ENCODE assay signal across 12 cellular contexts in genomic region chr18:37391698-37392548, GRCh38.
DNase-seq lines count a peak whose midpoint lies in the region; ATAC-seq, FAIRE-seq and TF ChIP-seq lines count a peak whose summit lies in the region.
"Had no signal": no experiment of that assay in that cellular context is flagged by ENCODE, and none has a peak within 500 bp of the region (broad histone marks: within the 10 kb centered on the region; RNA-seq: fewer than 3 reads in every experiment).

No MANE protein-coding gene starts in this region.

- no peak overlapping the region for H3K4me3 Mint-ChIP-seq in mesothelial cell of epicardium
- H3K4me3 Mint-ChIP-seq: activated naive CD8-positive, alpha-beta T cell had no signal

- H3K23me2 ChIP-seq in H1 (ENCODE audit: low read depth, low read length): peaks cover 2% of the 10 kb centered on the region; the same call in 1 of the 2 replicates

- no peak for FAIRE-seq in H1 (lab: Jason Lieb, UNC)
- FAIRE-seq: HepG2 had no signal

- H3K9me3 ChIP-seq in H1 (ENCODE audit: insufficient read depth in 2 of 2, low read depth in 1 of 2, low read length in 1 of 2): peaks cover 10 to 13% of the 10 kb centered on the region in 2 experiments; a peak in 3 of 4 replicates
- peaks cover 0 to 17% (median 0%) of the 10 kb centered on the region in 3 donors for H3K9me3 ChIP-seq in gastroesophageal sphincter

- no peak overlapping the region for H3K14ac ChIP-seq in H1 (ENCODE audit: insufficient read length)

- H3K36me3 Mint-ChIP-seq in mesothelial cell of epicardium: no peaks in the 10 kb centered on the region
- H3K36me3 Mint-ChIP-seq: activated naive CD8-positive, alpha-beta T cell had no signal

- no peak for DNase-seq in H1 (ENCODE audit: low read depth in 1 of 2, low spot score in 2 of 2)
- no peak for DNase-seq in SKM-1 (lab: John Stamatoyannopoulos, UW; ENCODE audit: unreplicated experiment)
- no peak for DNase-seq in mesothelial cell of epicardium (ENCODE audit: low spot score in 2 of 2, unreplicated experiment in 2 of 2)
- no peak for DNase-seq in EL
- DNase-seq: midbrain, NCI-H1417 had no signal

- H2BK120ac ChIP-seq in H1 (replicated peaks; ENCODE audit: low read depth, low read length): no peak overlapping the region

- H3K27me3 Mint-ChIP-seq in mesothelial cell of epicardium (ENCODE audit: low read depth): peaks cover 56% of the 10 kb centered on the region

- peaks cover 0 to 2% of the 10 kb centered on the region in 2 experiments for H4K20me1 ChIP-seq in H1 (replicated peaks in 1 of 2; ENCODE audit: control insufficient read depth in 1 of 2, insufficient read depth in 2 of 2, low read length in 2 of 2)

- H3K27ac Mint-ChIP-seq in mesothelial cell of epicardium: no peak overlapping the region
- H3K27ac Mint-ChIP-seq: activated naive CD8-positive, alpha-beta T cell had no signal

- H3K79me2 ChIP-seq in H1 (ENCODE audit: control insufficient read depth in 1 of 2, insufficient read depth in 2 of 2, low read length in 2 of 2): no peaks in the 10 kb centered on the region

- H3K4ac ChIP-seq in H1 (replicated peaks; ENCODE audit: insufficient read length, low read depth, low read length): no peak overlapping the region

- H3K4me1 ChIP-seq in H1 (replicated peaks in 1 of 4; ENCODE audit: control insufficient read depth in 3 of 4, insufficient read depth in 4 of 4, low read length in 3 of 4) (peaks cover 0 to 17% (median 14%) of the 10 kb centered on the region in 4 experiments; a peak in 6 of 7 replicates), gastroesophageal sphincter (peaks cover 0 to 16% (median 4%) of the 10 kb centered on the region in 3 donors)

- no peak overlapping the region; the same call in 1 of the 2 replicates for H2BK15ac ChIP-seq in H1 (ENCODE audit: low read length)

- H3K23ac ChIP-seq in H1 (ENCODE audit: insufficient read length): no peak overlapping the region

- no peak overlapping the region for H4K91ac ChIP-seq in H1 (replicated peaks; ENCODE audit: insufficient read length, low read length)

- CTCF ChIA-PET in H1 (lab: Charles Lee; ENCODE audit: partially characterized antibody): interaction anchor here (0.5 to 3.5 kb wide), 19 partner anchors 10 to 146 kb away, joined by 3 to 19 read pairs (median 3); no protein-coding TSS in a partner anchor

- 0 out of 2 replicates have a peak overlapping the region, but pooled peaks have one; percentile 5 for H2BK12ac ChIP-seq in H1 (ENCODE audit: low read depth, low read length)

- ATAC-seq in GM18499 (IDR thresholded peaks at IDR 0.05; ENCODE audit: insufficient read depth, unreplicated experiment) (peak; percentile 76), GM21447 (IDR thresholded peaks at IDR 0.05; ENCODE audit: unreplicated experiment) (peak; percentile 57), HG03135 (IDR thresholded peaks at IDR 0.05; ENCODE audit: unreplicated experiment) (peak; percentile 44), gastroesophageal sphincter (no peak)
- ATAC-seq: HepG2 had no signal

- no peak overlapping the region for H2AFZ ChIP-seq in H1 (ENCODE audit: low read length)

- no peak overlapping the region for H3K4me2 ChIP-seq in H1 (ENCODE audit: insufficient read depth in 1 of 2, low read depth in 2 of 2, low read length in 2 of 2)

- H3K79me1 ChIP-seq in H1 (ENCODE audit: low read depth, low read length): no peaks in the 10 kb centered on the region

- H3K4me3 ChIP-seq in H1 (ENCODE audit: extremely low read depth in 1 of 4, insufficient read depth in 2 of 4, low read depth in 3 of 4, low read length in 4 of 4) (no peak overlapping the region), gastroesophageal sphincter (no peak overlapping the region)

- no peak overlapping the region for H2AK5ac ChIP-seq in H1 (ENCODE audit: low read depth, low read length)

- TF ChIP-seq CTCF in H1 (IDR thresholded peaks at IDR 0.05; ENCODE audit: control extremely low read depth in 1 of 3, insufficient read depth in 1 of 3, low read depth in 1 of 3, low read length in 3 of 3): no peak
- no peak for TF ChIP-seq CTCF in gastroesophageal sphincter (IDR thresholded peaks at IDR 0.05)
- no peak for TF ChIP-seq CTCF in mesothelial cell of epicardium (IDR thresholded peaks at IDR 0.05; ENCODE audit: unreplicated experiment)

- POLR2A ChIA-PET in H1 (lab: Charles Lee; ENCODE audit: partially characterized antibody): interaction anchor here (1.5 kb wide), 1 partner anchor 93 kb away, joined by 3 read pairs; no protein-coding TSS in a partner anchor

- H3K4me1 Mint-ChIP-seq in mesothelial cell of epicardium: peaks cover 9% of the 10 kb centered on the region

- TF ChIP-seq RAD21 in H1 (IDR thresholded peaks at IDR 0.05 in 1 of 2, conservative IDR thresholded peaks at IDR 0.05 in 1 of 2; ENCODE audit: low read depth in 2 of 2, low read length in 2 of 2): no peak

- no peak for TF ChIP-seq EP300 in H1 (IDR thresholded peaks at IDR 0.05; ENCODE audit: borderline replicate concordance in 1 of 2, low read depth in 2 of 2, low read length in 2 of 2)
- no peak for TF ChIP-seq EP300 in gastroesophageal sphincter (IDR thresholded peaks at IDR 0.05)

- no peak overlapping the region; the same call in 1 of the 2 replicates for H2BK5ac ChIP-seq in H1 (ENCODE audit: low read depth, low read length)

- peaks cover 4 to 40% (median 27%) of the 10 kb centered on the region in 4 experiments for H3K27me3 ChIP-seq in H1 (replicated peaks in 1 of 4; ENCODE audit: control insufficient read depth in 3 of 4, extremely low read depth in 1 of 4, insufficient read depth in 3 of 4, low read length in 3 of 4)
- no peaks in the 10 kb centered on the region for H3K27me3 ChIP-seq in gastroesophageal sphincter

- H2BK20ac ChIP-seq in H1 (ENCODE audit: low read length): peak overlapping the region; percentile 55; the same call in 1 of the 2 replicates

- 0 out of 2 replicates have a peak overlapping the region, but pooled peaks have one; percentile 29 for H3K18ac ChIP-seq in H1 (ENCODE audit: extremely low read depth, low read length)

- H4K8ac ChIP-seq in H1 (ENCODE audit: extremely low read depth, insufficient read depth, low read length): no peak overlapping the region

- WGBS in H1 (ENCODE audit: extremely low coverage in 1 of 2, insufficient coverage in 1 of 2, insufficient read length in 1 of 2, insufficient replicate concordance in 2 of 2, low coverage in 1 of 2, low lambda C conversion rate in 2 of 2, missing lambda C conversion rate in 1 of 2), 2 experiments: 89% methylated on average over 15 of the region's 16 CpGs; no CpG with 5 or more reads in 1 of the 2 experiments
- 89 to 94% methylated on average over 8 to 12 of the region's 16 CpGs for WGBS in gastroesophageal sphincter (ENCODE audit: low coverage in 1 of 2), 2 donors

- H3K27ac ChIP-seq in H1 (ENCODE audit: low read depth, low read length) (no peak overlapping the region), gastroesophageal sphincter (no peak overlapping the region)

- H3K9ac ChIP-seq in H1 (replicated peaks in 1 of 4; ENCODE audit: extremely low read depth in 1 of 4, low read depth in 3 of 4, low read length in 3 of 4): no peak overlapping the region

- TF ChIP-seq POLR2A in H1 (IDR thresholded peaks at IDR 0.05; ENCODE audit: control extremely low read depth in 1 of 2, low read depth in 2 of 2, low read length in 2 of 2) (no peak), gastroesophageal sphincter (IDR thresholded peaks at IDR 0.05) (no peak)

- no peak overlapping the region for H3K56ac ChIP-seq in H1 (replicated peaks; ENCODE audit: insufficient read length, low read depth, low read length)

- H3K9me3 Mint-ChIP-seq in mesothelial cell of epicardium: peaks cover 6% of the 10 kb centered on the region

- no peak overlapping the region for H4K5ac ChIP-seq in H1 (ENCODE audit: insufficient read length, low read depth, low read length)

- H3K36me3 ChIP-seq in H1 (ENCODE audit: control insufficient read depth in 2 of 4, insufficient read depth in 4 of 4, low read length in 3 of 4) (no peaks in the 10 kb centered on the region), gastroesophageal sphincter (no peaks in the 10 kb centered on the region)

TF ChIP-seq in H1, 55 proteins besides CTCF, POLR2A, EP300 and RAD21:
- no peak for TF ChIP-seq YY1 (IDR thresholded peaks at IDR 0.05; ENCODE audit: low read depth, low read length)
- TF ChIP-seq BRCA1 (IDR thresholded peaks at IDR 0.05; ENCODE audit: low read depth, low read length): no peak
- no peak for TF ChIP-seq USF2 (IDR thresholded peaks at IDR 0.05; ENCODE audit: low read length)
- TF ChIP-seq BACH1 (IDR thresholded peaks at IDR 0.05; ENCODE audit: low read length): no peak
- TF ChIP-seq PHF8 (conservative IDR thresholded peaks at IDR 0.05; ENCODE audit: low read depth, low read length): no peak
- TF ChIP-seq SIN3A (conservative IDR thresholded peaks at IDR 0.05 in 1 of 2, IDR thresholded peaks at IDR 0.05 in 1 of 2; ENCODE audit: low read depth in 1 of 2, low read length in 2 of 2): no peak
- no peak for TF ChIP-seq JUN (IDR thresholded peaks at IDR 0.05; ENCODE audit: low read depth, low read length)
- no peak for TF ChIP-seq ZNF274 (IDR thresholded peaks at IDR 0.05; ENCODE audit: borderline replicate concordance, extremely low read depth, low read length)
TF ChIP-seq in H1: peak in this region for 0.
